ENCODE assay signal across 10 cellular contexts in the genomic region with DNA sequence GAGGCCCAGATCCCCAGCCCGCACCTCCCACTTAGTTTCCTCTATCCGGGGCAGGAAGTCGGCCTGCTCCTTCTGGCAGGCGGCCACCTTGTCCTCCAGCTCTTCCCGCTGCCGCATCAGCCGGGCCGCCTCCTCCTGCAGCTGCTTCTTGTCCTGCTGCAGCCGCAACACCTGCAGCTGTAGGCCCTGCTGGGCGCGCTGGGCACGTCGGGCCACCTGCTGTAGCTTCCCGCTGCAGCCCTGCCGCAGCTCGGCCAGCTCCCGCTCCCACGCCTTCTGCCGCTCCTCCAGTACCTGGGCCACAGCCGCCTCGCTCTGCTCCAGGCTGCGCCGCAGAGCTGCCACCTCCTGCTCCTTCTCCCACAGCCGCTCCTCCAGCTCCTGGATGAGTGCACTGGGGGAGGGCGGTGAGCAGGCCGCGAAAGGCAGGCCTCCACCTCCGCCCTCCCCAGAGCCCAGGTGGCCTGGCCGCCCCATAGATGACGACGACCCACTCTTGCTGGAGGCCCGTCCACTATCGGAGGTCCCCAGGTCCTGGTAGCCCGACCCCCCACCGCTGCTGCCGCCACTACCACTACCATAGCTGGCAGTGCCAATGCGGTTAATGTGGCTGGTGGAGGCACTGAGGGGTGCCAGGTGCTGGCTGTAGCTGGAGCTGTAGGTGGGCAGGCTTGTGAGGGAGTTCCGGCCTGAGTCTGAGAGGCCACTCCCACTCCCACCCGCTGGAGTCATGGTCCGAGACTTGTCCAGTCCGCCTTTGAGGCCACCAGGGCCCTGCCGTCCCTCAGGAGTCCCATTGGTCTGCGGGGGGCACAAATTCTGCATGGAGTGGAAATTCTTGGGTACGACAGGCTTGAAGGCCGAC. TPM values are rescaled to one million over a fixed set of nuclear protein-coding genes. Genes with fewer than 3 reads are reported as not detected.
DNase-seq lines count a peak whose midpoint lies in the region; ATAC-seq and TF ChIP-seq lines count a peak whose summit lies in the region.
"Had no signal": no experiment of that assay in that cellular context is flagged by ENCODE, and none has a peak within 500 bp of the region (broad histone marks: within the 10 kb centered on the region; RNA-seq: fewer than 3 reads in every experiment).

No MANE protein-coding gene starts in this region.

- CTCF ChIA-PET in CD4-positive, alpha-beta T cell (lab: Charles Lee) = no interaction called here

- H3K4me3 Mint-ChIP-seq in activated naive CD4-positive, alpha-beta T cell treated with anti-CD3 and anti-CD28 coated beads, Interleukin-2, amount 50 U/mL, for 24 hours = peak overlapping the region; percentile 11
- no peak overlapping the region for H3K4me3 Mint-ChIP-seq in CD4-positive, alpha-beta T cell

- no peaks in the 10 kb centered on the region for H3K9me3 ChIP-seq in Peyer's patch
- no peaks in the 10 kb centered on the region for H3K9me3 ChIP-seq in upper lobe of left lung
- H3K9me3 ChIP-seq in CD4-positive, alpha-beta T cell (ENCODE audit: control insufficient read depth, low read length) = no peaks in the 10 kb centered on the region

- no peak for DNase-seq in activated naive CD4-positive, alpha-beta T cell treated with anti-CD3 and anti-CD28 coated beads, Interleukin-2, amount 50 U/mL, for 72 hours (ENCODE audit: low spot score in 2 of 2)
- DNase-seq in Peyer's patch (peak in 2 of 3 donors; percentile 58), head of caudate nucleus (peak in 39 of 42 donors; percentile 33 to 85 (median 67)), upper lobe of left lung (peak in 1 of 2 donors; percentile 82)
- DNase-seq in stimulated activated naive CD4-positive, alpha-beta T cell (lab: John Stamatoyannopoulos, UW) = no peak
- no peak for DNase-seq in CD4-positive, alpha-beta T cell
- DNase-seq: hippocampal formation had no signal

- H3K27me3 Mint-ChIP-seq in activated naive CD4-positive, alpha-beta T cell treated with anti-CD3 and anti-CD28 coated beads, Interleukin-2, amount 50 U/mL, for 24 hours = peaks cover 7% of the 10 kb centered on the region
- H3K27me3 Mint-ChIP-seq in CD4-positive, alpha-beta T cell = peaks cover 13% of the 10 kb centered on the region

- peaks cover 1% of the 10 kb centered on the region for H3K36me3 Mint-ChIP-seq in activated naive CD4-positive, alpha-beta T cell treated with anti-CD3 and anti-CD28 coated beads, Interleukin-2, amount 50 U/mL, for 24 hours
- no peaks in the 10 kb centered on the region for H3K36me3 Mint-ChIP-seq in activated naive CD4-positive, alpha-beta T cell treated with anti-CD3 and anti-CD28 coated beads, Interleukin-2, amount 50 U/mL, for 72 hours
- H3K36me3 Mint-ChIP-seq in CD4-positive, alpha-beta T cell (ENCODE audit: low read depth) = no peaks in the 10 kb centered on the region

- H3K4me1 Mint-ChIP-seq in activated naive CD4-positive, alpha-beta T cell treated with anti-CD3 and anti-CD28 coated beads, Interleukin-2, amount 50 U/mL, for 24 hours = peaks cover 10% of the 10 kb centered on the region
- peaks cover 9% of the 10 kb centered on the region for H3K4me1 Mint-ChIP-seq in CD4-positive, alpha-beta T cell (ENCODE audit: low read depth)

- no peaks in the 10 kb centered on the region for H3K27me3 ChIP-seq in Peyer's patch
- peaks cover 0 to 9% (median 2%) of the 10 kb centered on the region in 4 donors for H3K27me3 ChIP-seq in upper lobe of left lung
- peaks cover 19% of the 10 kb centered on the region for H3K27me3 ChIP-seq in CD4-positive, alpha-beta T cell (ENCODE audit: control insufficient read depth, insufficient read depth, low read length)

- POLR2A ChIA-PET in CD4-positive, alpha-beta T cell (lab: Charles Lee) = interaction anchor here (1.4 kb wide), 1 partner anchor 13 kb away, joined by 4 read pairs; no protein-coding TSS in a partner anchor

- H3K9me3 Mint-ChIP-seq in activated naive CD4-positive, alpha-beta T cell treated with anti-CD3 and anti-CD28 coated beads, Interleukin-2, amount 50 U/mL, for 24 hours = no peaks in the 10 kb centered on the region
- no peaks in the 10 kb centered on the region for H3K9me3 Mint-ChIP-seq in activated naive CD4-positive, alpha-beta T cell treated with anti-CD3 and anti-CD28 coated beads, Interleukin-2, amount 50 U/mL, for 72 hours
- H3K9me3 Mint-ChIP-seq in CD4-positive, alpha-beta T cell = no peaks in the 10 kb centered on the region

- H3K27ac ChIP-seq in Peyer's patch (peak overlapping the region in 1 of 4 donors; percentile 3), upper lobe of left lung (no peak overlapping the region)
- H3K27ac ChIP-seq in CD4-positive, alpha-beta T cell (ENCODE audit: low read depth, low read length) = no peak overlapping the region
- H3K27ac ChIP-seq: parathyroid adenoma had no signal

- no peak for TF ChIP-seq CTCF in Peyer's patch (IDR thresholded peaks at IDR 0.05)
- TF ChIP-seq CTCF in upper lobe of left lung (IDR thresholded peaks at IDR 0.05) = no peak
- TF ChIP-seq CTCF in CD4-positive, alpha-beta T cell (IDR thresholded peaks at IDR 0.05) = no peak

- peak overlapping the region in 1 of 4 donors; percentile 5 for H3K4me3 ChIP-seq in Peyer's patch
- H3K4me3 ChIP-seq in upper lobe of left lung = peak overlapping the region in 3 of 4 donors; percentile 2 to 12 (median 4)

- TF ChIP-seq POLR2A in Peyer's patch (IDR thresholded peaks at IDR 0.05) (no peak), upper lobe of left lung (IDR thresholded peaks at IDR 0.05) (no peak)

- no peak overlapping the region for H3K27ac Mint-ChIP-seq in activated naive CD4-positive, alpha-beta T cell treated with anti-CD3 and anti-CD28 coated beads, Interleukin-2, amount 50 U/mL, for 24 hours
- H3K27ac Mint-ChIP-seq in activated naive CD4-positive, alpha-beta T cell treated with anti-CD3 and anti-CD28 coated beads, Interleukin-2, amount 50 U/mL, for 72 hours = no peak overlapping the region
- H3K27ac Mint-ChIP-seq in CD4-positive, alpha-beta T cell = no peak overlapping the region

- TF ChIP-seq EP300 in upper lobe of left lung (IDR thresholded peaks at IDR 0.05) = no peak

- intact Hi-C loops in head of caudate nucleus (cut with DNase I) = no loop called here
- intact Hi-C loops in CD4-positive, alpha-beta T cell (cut with DNase I, micrococcal nuclease) = no loop called here

- peaks cover 0 to 2% (median 0%) of the 10 kb centered on the region in 4 donors for H3K4me1 ChIP-seq in Peyer's patch
- H3K4me1 ChIP-seq in upper lobe of left lung = peaks cover 0 to 14% (median 8%) of the 10 kb centered on the region in 4 donors

- H3K36me3 ChIP-seq in Peyer's patch (no peaks in the 10 kb centered on the region), upper lobe of left lung (peaks cover 0 to 9% (median 0%) of the 10 kb centered on the region in 4 donors)

- ATAC-seq in activated naive CD4-positive, alpha-beta T cell treated with anti-CD3 and anti-CD28 coated beads, Interleukin-2, amount 50 U/mL, for 72 hours = no peak
- ATAC-seq in upper lobe of left lung (ENCODE audit: low FRiP score in 2 of 2) (no peak), GM19351 (IDR thresholded peaks at IDR 0.05; ENCODE audit: unreplicated experiment) (no peak)
- no peak for ATAC-seq in CD4-positive, alpha-beta T cell (ENCODE audit: poor library complexity)

- 51 to 67% methylated on average over 9 to 40 of the region's 45 CpGs for WGBS in upper lobe of left lung, 2 donors

RNA-seq across cellular contexts. Expression of gene FASTKD5, which starts 6.0 kb away (rescaled TPM):
- 10 to 100 TPM; 18.8 to 24.2 TPM for total RNA-seq in activated naive CD4-positive, alpha-beta T cell treated with anti-CD3 and anti-CD28 coated beads, Interleukin-2, amount 50 U/mL, for 72 hours
- total RNA-seq in Peyer's patch (10 to 100 TPM; 19.0 to 24.3 (median 24.2) TPM), upper lobe of left lung (10 to 100 TPM; 10.1 to 24.3 (median 16.5) TPM)
- total RNA-seq in CD4-positive, alpha-beta T cell = 10 to 100 TPM; 37.9 to 38.7 TPM

RNA-seq across cellular contexts. Expression of gene UBOX5, which starts 6.0 kb away (rescaled TPM):
- 1 to 10 TPM; 5.5 to 7.1 TPM for total RNA-seq in activated naive CD4-positive, alpha-beta T cell treated with anti-CD3 and anti-CD28 coated beads, Interleukin-2, amount 50 U/mL, for 72 hours
- 10 to 100 TPM in 1 of 4 donors, 1 to 10 TPM in 3; 5.0 to 17.7 (median 7.1) TPM for total RNA-seq in Peyer's patch
- total RNA-seq in upper lobe of left lung = 10 to 100 TPM in 1 of 6 donors, 1 to 10 TPM in 5; 5.3 to 10.5 (median 7.3) TPM
- total RNA-seq in CD4-positive, alpha-beta T cell = 10 to 100 TPM; 11.9 to 13.0 TPM

RNA-seq across cellular contexts. Expression of gene LZTS3, which starts 7.6 kb away (rescaled TPM):
- 1 to 10 TPM; 2.0 to 4.2 TPM for total RNA-seq in activated naive CD4-positive, alpha-beta T cell treated with anti-CD3 and anti-CD28 coated beads, Interleukin-2, amount 50 U/mL, for 72 hours
- total RNA-seq in Peyer's patch (10 to 100 TPM; 24.3 to 38.4 (median 33.8) TPM), upper lobe of left lung (10 to 100 TPM; 19.1 to 52.2 (median 31.1) TPM)
- 10 to 100 TPM; 22.2 to 22.4 TPM for total RNA-seq in CD4-positive, alpha-beta T cell

RNA-seq across cellular contexts. Expression of gene DDRGK1, which starts 38.8 kb away (rescaled TPM):
- 100 to 1,000 TPM in 1 of 2 donors, 10 to 100 TPM in 1; 66.4 to 128 TPM for total RNA-seq in activated naive CD4-positive, alpha-beta T cell treated with anti-CD3 and anti-CD28 coated beads, Interleukin-2, amount 50 U/mL, for 72 hours
- 100 to 1,000 TPM in 2 of 4 donors, 10 to 100 TPM in 2; 72.9 to 111 (median 92.5) TPM for total RNA-seq in Peyer's patch
- 100 to 1,000 TPM in 5 of 6 donors, 10 to 100 TPM in 1; 90.2 to 192 (median 110) TPM for total RNA-seq in upper lobe of left lung
- total RNA-seq in CD4-positive, alpha-beta T cell = 10 to 100 TPM; 40.7 to 43.4 TPM

RNA-seq across cellular contexts. Expression of gene ITPA, which starts 43.6 kb away (rescaled TPM):
- 10 to 100 TPM; 29.9 to 77.4 TPM for total RNA-seq in activated naive CD4-positive, alpha-beta T cell treated with anti-CD3 and anti-CD28 coated beads, Interleukin-2, amount 50 U/mL, for 72 hours
- 10 to 100 TPM; 35.7 to 76.7 (median 51.8) TPM for total RNA-seq in Peyer's patch
- total RNA-seq in upper lobe of left lung = 10 to 100 TPM; 31.5 to 58.5 (median 43.3) TPM
- total RNA-seq in CD4-positive, alpha-beta T cell = 10 to 100 TPM; 17.8 to 19.5 TPM

Comparison
In these comparisons a context has a peak if more than half of its experiments do, and no peak if none do; other contexts are left out.
1. DNase-seq: peak in Peyer's patch (2 of 3) and head of caudate nucleus (39 of 42); none in activated naive CD4-positive, alpha-beta T cell treated with anti-CD3 and anti-CD28 coated beads, Interleukin-2, amount 50 U/mL, for 72 hours (0 of 2), stimulated activated naive CD4-positive, alpha-beta T cell (0 of 6) and CD4-positive, alpha-beta T cell (0 of 10).